Comparison of ENCODE assay signal across 8 cellular contexts in genomic region chr16:69311533-69312388, GRCh38. TPM values are rescaled to one million over a fixed set of nuclear protein-coding genes. Genes with fewer than 3 reads are reported as not detected.
DNase-seq lines count a peak whose midpoint lies in the region; ATAC-seq, FAIRE-seq and TF ChIP-seq lines count a peak whose summit lies in the region.

No MANE protein-coding gene starts in this region.

- H3K4me3 Mint-ChIP-seq in CD14-positive monocyte, result peak overlapping the region; percentile 98 to 100

- H3K4me3 ChIP-seq in SJCRH30, result peak overlapping the region; percentile 98
- H3K4me3 ChIP-seq in body of pancreas, result peak overlapping the region; percentile 14 to 45
- peak overlapping the region; percentile 81 to 91 (median 86) for H3K4me3 ChIP-seq in keratinocyte (ENCODE audit: control insufficient read depth in 2 of 3, extremely low read depth in 1 of 3, insufficient read depth in 2 of 3, low read depth in 1 of 3, low read length in 3 of 3)

- peaks cover 6% of the 10 kb centered on the region for H4K20me1 ChIP-seq in keratinocyte (ENCODE audit: control insufficient read depth, extremely low read depth, insufficient read depth, low read length)

- no peak for TF ChIP-seq POLR2A in body of pancreas (IDR thresholded peaks at IDR 0.05)

- H3K27ac ChIP-seq in SJCRH30 (no peak overlapping the region; the same call in 1 of the 2 replicates), body of pancreas (peak overlapping the region; percentile 82 to 93 (median 89)), keratinocyte (ENCODE audit: control insufficient read depth, insufficient read depth, low read length) (peak overlapping the region; percentile 66)

- no peak for DNase-seq in CD14-positive monocyte (ENCODE audit: low spot score)
- peak; percentile 38 to 40 for DNase-seq in SJCRH30
- peak; percentile 34 to 52 (median 48) for DNase-seq in body of pancreas
- DNase-seq in keratinocyte (ENCODE audit: low read depth, low spot score), result no peak
- peak; percentile 28 to 41 for DNase-seq in stimulated activated CD4-positive, alpha-beta T cell treated with anti-CD3 and anti-CD28 coated beads, Interleukin-2, amount 100 ng/mL, for 48 hours
- no peak for DNase-seq in NCI-H187 treated with DMSO at 0.1 percent for 48 hours (lab: John Stamatoyannopoulos, UW)

- peaks cover 27 to 43% of the 10 kb centered on the region in 2 donors for H3K36me3 Mint-ChIP-seq in CD14-positive monocyte

- 1% methylated on average over 24 to 44 of the region's 59 CpGs for WGBS in body of pancreas, 2 donors

- FAIRE-seq in keratinocyte (lab: Jason Lieb, UNC), result no peak

- peak overlapping the region; percentile 2 for H2AFZ ChIP-seq in keratinocyte (ENCODE audit: control insufficient read depth, low read length)

- ATAC-seq in GM19025 (IDR thresholded peaks at IDR 0.05; ENCODE audit: low read depth, unreplicated experiment) (peak; percentile 38), HG03103 (IDR thresholded peaks at IDR 0.05; ENCODE audit: low read depth, unreplicated experiment) (peak; percentile 37), body of pancreas (peak; percentile 45)

- H3K9me3 Mint-ChIP-seq in CD14-positive monocyte, result peaks cover 0 to 2% (median 0%) of the 10 kb centered on the region in 7 donors

- TF ChIP-seq CTCF in CD14-positive monocyte (IDR thresholded peaks at IDR 0.05) (no peak), body of pancreas (IDR thresholded peaks at IDR 0.05) (peak in 1 of 7 experiments; percentile 5), keratinocyte (optimal IDR thresholded peaks at IDR 0.05 in 1 of 3, IDR thresholded peaks at IDR 0.05 in 1 of 3, conservative IDR thresholded peaks at IDR 0.05 in 1 of 3; ENCODE audit: extremely low read depth in 1 of 3, insufficient read depth in 2 of 3, low read length in 3 of 3) (peak in 2 of 3 experiments; percentile 8 to 49)

- H3K9ac ChIP-seq in keratinocyte (ENCODE audit: control insufficient read depth, extremely low read depth, insufficient read depth, low read length), result peak overlapping the region; percentile 82

- dilution Hi-C loops in keratinocyte (cut with MboI; ENCODE audit: extremely low pct_ligation_motif_present, low sequenced_read_pairs), result no loop called here

- H3K4me1 ChIP-seq in SJCRH30, result no peaks in the 10 kb centered on the region
- peaks cover 49% of the 10 kb centered on the region for H3K4me1 ChIP-seq in body of pancreas
- peaks cover 10% of the 10 kb centered on the region for H3K4me1 ChIP-seq in keratinocyte (ENCODE audit: control insufficient read depth, extremely low read depth, insufficient read depth, low read length)

- peak overlapping the region; percentile 85 to 96 (median 93) for H3K27ac Mint-ChIP-seq in CD14-positive monocyte

- H3K27me3 Mint-ChIP-seq in CD14-positive monocyte (ENCODE audit: low read depth in 3 of 3), result peaks cover 1 to 7% (median 5%) of the 10 kb centered on the region in 3 donors

- H3K79me2 ChIP-seq in keratinocyte (ENCODE audit: control insufficient read depth, insufficient read depth, low read length), result peaks cover 52% of the 10 kb centered on the region

- no peaks in the 10 kb centered on the region for H3K9me3 ChIP-seq in SJCRH30 (replicated peaks)
- H3K9me3 ChIP-seq in body of pancreas, result no peaks in the 10 kb centered on the region
- no peaks in the 10 kb centered on the region for H3K9me3 ChIP-seq in keratinocyte (ENCODE audit: control insufficient read depth, low read depth, low read length)

- H3K4me2 ChIP-seq in keratinocyte (ENCODE audit: control insufficient read depth, extremely low read depth, insufficient read depth, low read depth, low read length), result peak overlapping the region; percentile 98

- H3K4me1 Mint-ChIP-seq in CD14-positive monocyte, result peaks cover 15% of the 10 kb centered on the region

- H3K9me1 ChIP-seq in keratinocyte (ENCODE audit: control insufficient read depth, extremely low read depth, insufficient read depth, low read length), result peaks cover 3% of the 10 kb centered on the region

- H3K27me3 ChIP-seq in SJCRH30, result no peaks in the 10 kb centered on the region
- H3K27me3 ChIP-seq in body of pancreas, result no peaks in the 10 kb centered on the region
- H3K27me3 ChIP-seq in keratinocyte (ENCODE audit: control insufficient read depth, extremely low read depth, insufficient read depth, low read length), result no peaks in the 10 kb centered on the region

- H3K36me3 ChIP-seq in SJCRH30, result peaks cover 7% of the 10 kb centered on the region; the same call in 1 of the 2 replicates
- H3K36me3 ChIP-seq in body of pancreas (replicated peaks in 1 of 2; ENCODE audit: insufficient read depth in 1 of 2, low read depth in 2 of 2), result peaks cover 0 to 1% of the 10 kb centered on the region in 2 donors
- peaks cover 8 to 13% of the 10 kb centered on the region in 2 experiments for H3K36me3 ChIP-seq in keratinocyte (ENCODE audit: control insufficient read depth in 2 of 2, extremely low read depth in 1 of 2, insufficient read depth in 2 of 2, low read length in 2 of 2)

- intact Hi-C loops in CD14-positive monocyte (cut with micrococcal nuclease), result loop anchor here in 1 of 2 donors (5.0 to 10.0 kb wide), 2 partner anchors 124 to 177 kb away; partner anchors contain the start of genes CHTF8, SNTB2 and UTP4
- intact Hi-C loops in body of pancreas (cut with DNase I), result no loop called here

RNA-seq across cellular contexts. Expression of gene VPS4A, which starts 0.6 kb away (rescaled TPM):
- polyA plus RNA-seq in CD14-positive monocyte (10 to 100 TPM; 18.2 to 21.8 TPM), keratinocyte (18.2 to 25.3 TPM (median 20.2 TPM) in 3 replicates)
- 20.9 and 25.5 TPM in 2 replicates for total RNA-seq in SJCRH30 (2014; rRNA removed; shearing (Covaris generic))
- 10 to 100 TPM; 29.8 to 30.7 TPM for total RNA-seq in body of pancreas
- 11.6 TPM for polyA plus RNA-seq in keratinocyte (2011; ENCODE audit: low read depth)
- 24.5 and 31.2 TPM in 2 replicates for polyA plus RNA-seq in keratinocyte (2011; cell fraction: cytosol; rRNA removed)
- polyA plus RNA-seq in keratinocyte (2011; cell fraction: nucleus; rRNA removed), result 31.2 and 39.7 TPM in 2 replicates
- polyA plus RNA-seq in keratinocyte (2012; ENCODE audit: low replicate concordance), result 39.5 and 44.9 TPM in 2 replicates
- polyA minus RNA-seq in keratinocyte, result 26.6 to 37.6 TPM (median 27.9 TPM) in 3 replicates
- polyA minus RNA-seq in keratinocyte (2011; cell fraction: cytosol; rRNA and poly(A)+ RNA removed), result 25.3 TPM
- polyA minus RNA-seq in keratinocyte (2011; cell fraction: nucleus; rRNA and poly(A)+ RNA removed), result 11.6 and 15.4 TPM in 2 replicates

RNA-seq across cellular contexts. Expression of gene PDF, which starts 18.6 kb away (rescaled TPM):
- polyA plus RNA-seq in CD14-positive monocyte, result 1 to 10 TPM; 4.2 to 7.2 TPM
- 9.7 and 10.3 TPM in 2 replicates for total RNA-seq in SJCRH30 (2014; rRNA removed; shearing (Covaris generic))
- 10 to 100 TPM; 38.1 to 45.2 TPM for total RNA-seq in body of pancreas
- 3.0 to 8.8 TPM (median 4.1 TPM) in 3 replicates for polyA plus RNA-seq in keratinocyte
- polyA plus RNA-seq in keratinocyte (2011; ENCODE audit: low read depth), result 3.4 TPM
- polyA plus RNA-seq in keratinocyte (2011; cell fraction: cytosol; rRNA removed), result 1.8 and 5.4 TPM in 2 replicates
- polyA plus RNA-seq in keratinocyte (2011; cell fraction: nucleus; rRNA removed), result 3.9 and 4.0 TPM in 2 replicates
- polyA plus RNA-seq in keratinocyte (2012; ENCODE audit: low replicate concordance), result 2.4 and 8.4 TPM in 2 replicates
- polyA minus RNA-seq in keratinocyte, result 0.79 to 1.5 TPM (median 1.1 TPM) in 3 replicates
- 7.1 TPM for polyA minus RNA-seq in keratinocyte (2011; cell fraction: cytosol; rRNA and poly(A)+ RNA removed)
- 2.1 and 2.4 TPM in 2 replicates for polyA minus RNA-seq in keratinocyte (2011; cell fraction: nucleus; rRNA and poly(A)+ RNA removed)

RNA-seq across cellular contexts. Expression of gene COG8, which starts 27.6 kb away (rescaled TPM):
- 10 to 100 TPM; 21.6 to 24.1 TPM for polyA plus RNA-seq in CD14-positive monocyte
- total RNA-seq in SJCRH30 (2014; rRNA removed; shearing (Covaris generic)), result 31.5 and 31.8 TPM in 2 replicates
- total RNA-seq in body of pancreas, result 10 to 100 TPM; 39.4 to 46.8 TPM
- polyA plus RNA-seq in keratinocyte, result 16.0 to 22.8 TPM (median 22.8 TPM) in 3 replicates
- polyA plus RNA-seq in keratinocyte (2011; ENCODE audit: low read depth), result 4.8 TPM
- polyA plus RNA-seq in keratinocyte (2011; cell fraction: cytosol; rRNA removed), result 15.7 and 16.5 TPM in 2 replicates
- 25.1 and 29.0 TPM in 2 replicates for polyA plus RNA-seq in keratinocyte (2011; cell fraction: nucleus; rRNA removed)
- polyA plus RNA-seq in keratinocyte (2012; ENCODE audit: low replicate concordance), result 13.1 and 17.1 TPM in 2 replicates
- 23.3 to 36.5 TPM (median 23.9 TPM) in 3 replicates for polyA minus RNA-seq in keratinocyte
- 27.6 TPM for polyA minus RNA-seq in keratinocyte (2011; cell fraction: cytosol; rRNA and poly(A)+ RNA removed)
- 20.5 and 21.3 TPM in 2 replicates for polyA minus RNA-seq in keratinocyte (2011; cell fraction: nucleus; rRNA and poly(A)+ RNA removed)

RNA-seq across cellular contexts. Expression of gene NIP7, which starts 27.8 kb away (rescaled TPM):
- polyA plus RNA-seq in CD14-positive monocyte (10 to 100 TPM; 14.2 to 16.4 TPM), keratinocyte (17.2 to 31.3 TPM (median 26.9 TPM) in 3 replicates)
- 29.7 and 31.8 TPM in 2 replicates for total RNA-seq in SJCRH30 (2014; rRNA removed; shearing (Covaris generic))
- total RNA-seq in body of pancreas, result 1 to 10 TPM; 3.3 to 8.8 TPM
- 24.3 TPM for polyA plus RNA-seq in keratinocyte (2011; ENCODE audit: low read depth)
- polyA plus RNA-seq in keratinocyte (2011; cell fraction: cytosol; rRNA removed), result 19.2 and 24.2 TPM in 2 replicates
- 17.7 and 18.7 TPM in 2 replicates for polyA plus RNA-seq in keratinocyte (2011; cell fraction: nucleus; rRNA removed)
- 27.4 and 46.2 TPM in 2 replicates for polyA plus RNA-seq in keratinocyte (2012; ENCODE audit: low replicate concordance)
- polyA minus RNA-seq in keratinocyte, result 11.8 to 29.7 TPM (median 18.2 TPM) in 3 replicates
- 15.3 TPM for polyA minus RNA-seq in keratinocyte (2011; cell fraction: cytosol; rRNA and poly(A)+ RNA removed)
- polyA minus RNA-seq in keratinocyte (2011; cell fraction: nucleus; rRNA and poly(A)+ RNA removed), result 8.2 and 16.5 TPM in 2 replicates

RNA-seq across cellular contexts. Expression of gene TMED6, which starts 39.8 kb away (rescaled TPM):
- polyA plus RNA-seq in CD14-positive monocyte, result not detected
- total RNA-seq in SJCRH30 (2014; rRNA removed; shearing (Covaris generic)), result not detected in 2 replicates
- 10 to 100 TPM; 23.1 to 62.8 TPM for total RNA-seq in body of pancreas
- polyA plus RNA-seq in keratinocyte, result 0.09 to 0.22 TPM in 2 of 3 replicates, not detected in the other
- 0.61 TPM for polyA plus RNA-seq in keratinocyte (2011; ENCODE audit: low read depth)
- polyA plus RNA-seq in keratinocyte (2011; cell fraction: cytosol; rRNA removed), result 0.11 TPM in 1 of 2 replicates, not detected in the other
- 0.48 and 1.1 TPM in 2 replicates for polyA plus RNA-seq in keratinocyte (2011; cell fraction: nucleus; rRNA removed)
- 0.59 and 0.74 TPM in 2 replicates for polyA plus RNA-seq in keratinocyte (2012; ENCODE audit: low replicate concordance)
- polyA minus RNA-seq in keratinocyte, result 0.32 TPM in 1 of 3 replicates, not detected in the others
- not detected for polyA minus RNA-seq in keratinocyte (2011; cell fraction: cytosol; rRNA and poly(A)+ RNA removed)
- polyA minus RNA-seq in keratinocyte (2011; cell fraction: nucleus; rRNA and poly(A)+ RNA removed), result 0.93 TPM in 1 of 2 replicates, not detected in the other

Comparison
In these comparisons a context has a peak if more than half of its experiments do, and no peak if none do; other contexts are left out.
1. DNase-seq: peak in SJCRH30 (2 of 2), body of pancreas (4 of 4) and stimulated activated CD4-positive, alpha-beta T cell treated with anti-CD3 and anti-CD28 coated beads, Interleukin-2, amount 100 ng/mL, for 48 hours (2 of 2); none in CD14-positive monocyte (single experiment), keratinocyte (single experiment) and NCI-H187 treated with DMSO at 0.1 percent for 48 hours (single experiment).
2. H3K4me3 ChIP-seq: peak in every context shown above with its lines; median percentile 98 in SJCRH30; 86 in keratinocyte; 30 in body of pancreas.
3. Peak in every context shown above with its lines, with median percentiles within 50 percentile points of each other: ATAC-seq.